ENCODE assay signal across 11 cellular contexts in the genomic region with DNA sequence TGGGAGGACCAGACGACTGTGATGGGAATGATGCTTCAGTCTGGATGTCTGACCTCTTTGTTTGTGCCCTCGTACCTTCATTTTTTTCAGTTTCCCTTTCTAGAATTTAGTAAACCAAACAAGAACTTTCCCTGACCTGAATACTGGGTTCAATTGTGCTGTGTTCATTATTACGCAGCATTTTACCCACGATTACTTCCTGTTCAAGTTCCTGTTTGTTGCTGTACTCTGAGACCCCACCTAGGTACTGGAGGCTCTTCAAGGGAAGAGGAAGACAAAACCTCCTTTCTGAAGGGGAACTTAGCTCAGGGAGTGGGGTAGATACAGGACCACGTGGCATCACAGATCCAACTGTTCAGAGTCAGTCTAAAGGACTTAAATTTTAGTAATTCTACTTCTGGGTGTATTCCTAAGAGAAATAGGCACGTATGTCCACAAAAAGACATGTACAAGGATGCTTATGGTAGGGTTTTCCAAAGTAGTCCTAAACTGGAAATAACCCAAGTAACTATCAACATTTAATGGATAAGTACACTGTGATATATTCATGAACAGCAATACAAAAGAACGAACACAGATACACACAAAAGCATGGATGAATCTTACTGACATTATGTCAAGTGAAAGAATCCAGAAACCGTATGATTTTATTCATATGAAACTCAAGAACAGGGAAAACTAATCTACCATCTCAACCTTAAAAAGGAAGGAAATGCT. TPM values are rescaled to one million over a fixed set of nuclear protein-coding genes. Genes with fewer than 3 reads are reported as not detected.
DNase-seq lines count a peak whose midpoint lies in the region; ATAC-seq and TF ChIP-seq lines count a peak whose summit lies in the region.
"Had no signal": no experiment of that assay in that cellular context is flagged by ENCODE, and none has a peak within 500 bp of the region (broad histone marks: within the 10 kb centered on the region; RNA-seq: fewer than 3 reads in every experiment).

No MANE protein-coding gene starts in this region.

- H3K9me3 Mint-ChIP-seq in memory B cell (peaks cover 9% of the 10 kb centered on the region), mesothelial cell of epicardium (peaks cover 26% of the 10 kb centered on the region)

- intact Hi-C loops in sigmoid colon (cut with DNase I), result no loop called here

- TF ChIP-seq EP300 in sigmoid colon (IDR thresholded peaks at IDR 0.05), result no peak

- H3K27ac ChIP-seq in sigmoid colon, result no peak overlapping the region

- 39 to 50% methylated on average over 8 of the region's 8 CpGs for WGBS in sigmoid colon, 2 donors

- TF ChIP-seq POLR2A in sigmoid colon (IDR thresholded peaks at IDR 0.05), result no peak

- H3K4me3 ChIP-seq in sigmoid colon, result no peak overlapping the region

- peak overlapping the region; percentile 90 for H3K27ac Mint-ChIP-seq in memory B cell
- no peak overlapping the region for H3K27ac Mint-ChIP-seq in mesothelial cell of epicardium

- H3K27me3 ChIP-seq in sigmoid colon, result no peaks in the 10 kb centered on the region

- DNase-seq in SIG-M5 (lab: John Stamatoyannopoulos, UW), result peak; percentile 62
- peak in 1 of 2 donors; percentile 56 for DNase-seq in memory B cell (ENCODE audit: low spot score in 2 of 2)
- no peak for DNase-seq in sigmoid colon
- DNase-seq in mesothelial cell of epicardium (ENCODE audit: low spot score in 2 of 2, unreplicated experiment in 2 of 2), result no peak
- no peak for DNase-seq in dermis blood vessel endothelial cell

- H3K36me3 Mint-ChIP-seq in memory B cell (peaks cover 2% of the 10 kb centered on the region), mesothelial cell of epicardium (no peaks in the 10 kb centered on the region)

- ATAC-seq in GM18858 (IDR thresholded peaks at IDR 0.05; ENCODE audit: unreplicated experiment) (peak; percentile 66), HG02840 (IDR thresholded peaks at IDR 0.05; ENCODE audit: low FRiP score, unreplicated experiment) (peak; percentile 75), memory B cell (ENCODE audit: low read depth) (peak; percentile 96), HG02973 (IDR thresholded peaks at IDR 0.05; ENCODE audit: unreplicated experiment) (no peak)
- ATAC-seq: HCT116 had no signal

- TF ChIP-seq CTCF in sigmoid colon (IDR thresholded peaks at IDR 0.05) (no peak), mesothelial cell of epicardium (IDR thresholded peaks at IDR 0.05; ENCODE audit: unreplicated experiment) (no peak)

- H3K4me1 ChIP-seq in sigmoid colon, result no peaks in the 10 kb centered on the region

- H3K27me3 Mint-ChIP-seq in memory B cell (no peaks in the 10 kb centered on the region), mesothelial cell of epicardium (ENCODE audit: low read depth) (peaks cover 53% of the 10 kb centered on the region)

- H3K4me3 Mint-ChIP-seq in memory B cell (peak overlapping the region; percentile 46), mesothelial cell of epicardium (no peak overlapping the region)

- H3K36me3 ChIP-seq in sigmoid colon, result no peaks in the 10 kb centered on the region

- H3K9me3 ChIP-seq in sigmoid colon, result no peaks in the 10 kb centered on the region

- H3K4me1 Mint-ChIP-seq in memory B cell (peaks cover 21% of the 10 kb centered on the region), mesothelial cell of epicardium (no peaks in the 10 kb centered on the region)

RNA-seq across cellular contexts. Expression of a gene that starts 9.1 kb away (rescaled TPM):
- total RNA-seq in sigmoid colon, result 10 to 100 TPM; 12.1 to 43.8 (median 23.8) TPM
- 10 to 100 TPM in 1 of 3 donors, 1 to 10 TPM in 2; 3.0 to 21.4 (median 5.8) TPM for polyA plus RNA-seq in sigmoid colon
- total RNA-seq in mesothelial cell of epicardium, result 0.27 to 0.38 TPM (median 0.27 TPM) in 3 replicates
- not detected in 2 replicates for total RNA-seq in dermis blood vessel endothelial cell
- total RNA-seq: endothelial cell of umbilical vein, renal cortical epithelial cell had no signal
